15 cellular contexts compared by ENCODE assay signal in genomic region chr14:49939884-49940510, GRCh38. TPM values are rescaled to one million over a fixed set of nuclear protein-coding genes. Genes with fewer than 3 reads are reported as not detected.
DNase-seq lines count a peak whose midpoint lies in the region; ATAC-seq and TF ChIP-seq lines count a peak whose summit lies in the region.
"Had no signal": no experiment of that assay in that cellular context is flagged by ENCODE, and none has a peak within 500 bp of the region (broad histone marks: within the 10 kb centered on the region; RNA-seq: fewer than 3 reads in every experiment).

No MANE protein-coding gene starts in this region.

- H3K36me3 ChIP-seq in esophagus (ENCODE audit: control insufficient read depth in 2 of 2, insufficient read depth in 2 of 2, low read length in 1 of 2) (no peaks in the 10 kb centered on the region), hepatocyte (replicated peaks; ENCODE audit: insufficient read depth, low read depth) (no peaks in the 10 kb centered on the region)
- H3K36me3 ChIP-seq: brain microvascular endothelial cell, gastrocnemius medialis had no signal

- H3K9me3 ChIP-seq in T-helper 17 cell (ENCODE audit: control insufficient read depth, low read length, poor library complexity, severe bottlenecking) = no peaks in the 10 kb centered on the region
- H3K9me3 ChIP-seq in esophagus (ENCODE audit: control insufficient read depth in 2 of 2, insufficient read depth in 1 of 2, low read depth in 1 of 2, low read length in 1 of 2) = peaks cover 0 to 2% of the 10 kb centered on the region in 2 donors
- H3K9me3 ChIP-seq in hepatocyte (ENCODE audit: low read depth) = no peaks in the 10 kb centered on the region
- H3K9me3 ChIP-seq: gastrocnemius medialis had no signal

- WGBS in esophagus, 2 donors = 58 to 71% methylated on average over 6 of the region's 6 CpGs
- 90% methylated on average over 6 of the region's 6 CpGs for WGBS in hepatocyte (ENCODE audit: low lambda C conversion rate, missing lambda C conversion rate)

- H2AFZ ChIP-seq in hepatocyte = no peak overlapping the region

- peaks cover 37% of the 10 kb centered on the region for H3K9me3 Mint-ChIP-seq in activated naive CD4-positive, alpha-beta T cell treated with anti-CD3 and anti-CD28 coated beads, Interleukin-2, amount 10 ng/mL, durations not matched to agents 7 days and 5 days
- H3K9me3 Mint-ChIP-seq in stimulated activated memory B cell treated with anti-CD40 and anti-IgM and Interleukin-4, amounts not matched to agents 10 μg/mL and 1 μg/mL and 100 μg/mL, for 72 hours = peaks cover 14% of the 10 kb centered on the region

- no peak for DNase-seq in activated naive CD4-positive, alpha-beta T cell treated with anti-CD3 and anti-CD28 coated beads, Interleukin-2, amount 10 ng/mL, durations not matched to agents 7 days and 5 days
- DNase-seq in activated naive CD4-positive, alpha-beta T cell treated with anti-CD3 and anti-CD28 coated beads, Interleukin-2, amount 50 U/mL, for 16 hours = no peak
- DNase-seq in T-helper 17 cell = no peak
- DNase-seq in hepatocyte (ENCODE audit: low spot score) = no peak
- DNase-seq in NCI-H2081 (lab: John Stamatoyannopoulos, UW) = no peak
- DNase-seq: brain microvascular endothelial cell; gastrocnemius medialis; KBM-7; NCI-H1436 treated with DMSO at 0.1 percent for 48 hours; NCI-H510A treated with DMSO at 0.1 percent for 48 hours; stimulated activated CD4-positive, alpha-beta T cell treated with anti-CD3 and anti-CD28 coated beads, Interleukin-4, amount 100 ng/mL, for 1 hour; stimulated activated naive B cell treated with anti-CD40 and anti-IgM and Interleukin-4, amounts not matched to agents 10 μg/mL and 1 μg/mL and 100 μg/mL, for 72 hours had no signal

- ATAC-seq in T-helper 17 cell (no peak), HG02870 (IDR thresholded peaks at IDR 0.05; ENCODE audit: unreplicated experiment) (no peak)
- no peak for ATAC-seq in stimulated activated memory B cell treated with anti-CD40 and anti-IgM and Interleukin-4, amounts not matched to agents 10 μg/mL and 1 μg/mL and 100 μg/mL, for 72 hours
- ATAC-seq: gastrocnemius medialis; stimulated activated naive B cell treated with anti-CD40 and anti-IgM and Interleukin-4, amounts not matched to agents 10 μg/mL and 1 μg/mL and 100 μg/mL, for 72 hours had no signal

- no peaks in the 10 kb centered on the region for H3K27me3 Mint-ChIP-seq in activated naive CD4-positive, alpha-beta T cell treated with anti-CD3 and anti-CD28 coated beads, Interleukin-2, amount 10 ng/mL, durations not matched to agents 7 days and 5 days
- no peaks in the 10 kb centered on the region for H3K27me3 Mint-ChIP-seq in T-helper 17 cell
- no peaks in the 10 kb centered on the region for H3K27me3 Mint-ChIP-seq in stimulated activated memory B cell treated with anti-CD40 and anti-IgM and Interleukin-4, amounts not matched to agents 10 μg/mL and 1 μg/mL and 100 μg/mL, for 72 hours
- H3K27me3 Mint-ChIP-seq: stimulated activated naive B cell treated with anti-CD40 and anti-IgM and Interleukin-4, amounts not matched to agents 10 μg/mL and 1 μg/mL and 100 μg/mL, for 72 hours had no signal

- H3K36me3 Mint-ChIP-seq in activated naive CD4-positive, alpha-beta T cell treated with anti-CD3 and anti-CD28 coated beads, Interleukin-2, amount 10 ng/mL, durations not matched to agents 7 days and 5 days = peaks cover 48% of the 10 kb centered on the region
- H3K36me3 Mint-ChIP-seq in T-helper 17 cell (ENCODE audit: low read depth) = peaks cover 2% of the 10 kb centered on the region
- peaks cover 40% of the 10 kb centered on the region for H3K36me3 Mint-ChIP-seq in stimulated activated memory B cell treated with anti-CD40 and anti-IgM and Interleukin-4, amounts not matched to agents 10 μg/mL and 1 μg/mL and 100 μg/mL, for 72 hours

- no peak overlapping the region for H3K4me2 ChIP-seq in hepatocyte

- peak overlapping the region; percentile 45 for H3K4me3 Mint-ChIP-seq in activated naive CD4-positive, alpha-beta T cell treated with anti-CD3 and anti-CD28 coated beads, Interleukin-2, amount 10 ng/mL, durations not matched to agents 7 days and 5 days
- H3K4me3 Mint-ChIP-seq in T-helper 17 cell = peak overlapping the region; percentile 33
- H3K4me3 Mint-ChIP-seq in stimulated activated memory B cell treated with anti-CD40 and anti-IgM and Interleukin-4, amounts not matched to agents 10 μg/mL and 1 μg/mL and 100 μg/mL, for 72 hours = no peak overlapping the region
- H3K4me3 Mint-ChIP-seq: stimulated activated naive B cell treated with anti-CD40 and anti-IgM and Interleukin-4, amounts not matched to agents 10 μg/mL and 1 μg/mL and 100 μg/mL, for 72 hours had no signal

- H3K79me2 ChIP-seq in hepatocyte = no peaks in the 10 kb centered on the region

- H3K27ac ChIP-seq in esophagus (ENCODE audit: low read depth in 2 of 2, low read length in 1 of 2) = peak overlapping the region; percentile 65 to 67
- H3K27ac ChIP-seq in hepatocyte = no peak overlapping the region
- H3K27ac ChIP-seq: brain microvascular endothelial cell, gastrocnemius medialis had no signal

- CTCF ChIA-PET in activated naive CD4-positive, alpha-beta T cell treated with anti-CD3 and anti-CD28 coated beads, Interleukin-2, amount 10 ng/mL, durations not matched to agents 7 days and 5 days (lab: Charles Lee) = interaction anchor here (0.7 to 1.6 kb wide), 6 partner anchors 10 to 145 kb away, joined by 3 to 4 read pairs (median 3); no protein-coding TSS in a partner anchor

- H4K20me1 ChIP-seq in hepatocyte (ENCODE audit: insufficient read depth, poor library complexity, severe bottlenecking) = no peaks in the 10 kb centered on the region

- TF ChIP-seq CTCF in hepatocyte (IDR thresholded peaks at IDR 0.05; ENCODE audit: poor library complexity) = no peak

- H3K4me1 Mint-ChIP-seq in activated naive CD4-positive, alpha-beta T cell treated with anti-CD3 and anti-CD28 coated beads, Interleukin-2, amount 10 ng/mL, durations not matched to agents 7 days and 5 days = peaks cover 61% of the 10 kb centered on the region
- H3K4me1 Mint-ChIP-seq in T-helper 17 cell = peaks cover 22% of the 10 kb centered on the region
- H3K4me1 Mint-ChIP-seq in stimulated activated memory B cell treated with anti-CD40 and anti-IgM and Interleukin-4, amounts not matched to agents 10 μg/mL and 1 μg/mL and 100 μg/mL, for 72 hours = peaks cover 15% of the 10 kb centered on the region

- H3K27me3 ChIP-seq in esophagus (ENCODE audit: control insufficient read depth in 1 of 2, insufficient read depth in 2 of 2, low read length in 2 of 2) (no peaks in the 10 kb centered on the region), hepatocyte (no peaks in the 10 kb centered on the region)
- H3K27me3 ChIP-seq: brain microvascular endothelial cell, gastrocnemius medialis had no signal

- H3K4me3 ChIP-seq in esophagus (ENCODE audit: low read depth in 1 of 2, low read length in 2 of 2) (no peak overlapping the region), hepatocyte (no peak overlapping the region)
- H3K4me3 ChIP-seq: gastrocnemius medialis had no signal

- H3K4me1 ChIP-seq in esophagus (ENCODE audit: control insufficient read depth in 2 of 2, insufficient read depth in 2 of 2, low read length in 1 of 2) = peaks cover 0 to 4% of the 10 kb centered on the region in 2 donors
- H3K4me1 ChIP-seq in hepatocyte (ENCODE audit: insufficient read depth) = no peaks in the 10 kb centered on the region
- H3K4me1 ChIP-seq: gastrocnemius medialis had no signal

- no peaks in the 10 kb centered on the region for H3K9me2 ChIP-seq in hepatocyte (replicated peaks; ENCODE audit: insufficient read depth)

- peak overlapping the region; percentile 86 for H3K27ac Mint-ChIP-seq in activated naive CD4-positive, alpha-beta T cell treated with anti-CD3 and anti-CD28 coated beads, Interleukin-2, amount 10 ng/mL, durations not matched to agents 7 days and 5 days
- peak overlapping the region; percentile 1 for H3K27ac Mint-ChIP-seq in T-helper 17 cell
- H3K27ac Mint-ChIP-seq in stimulated activated memory B cell treated with anti-CD40 and anti-IgM and Interleukin-4, amounts not matched to agents 10 μg/mL and 1 μg/mL and 100 μg/mL, for 72 hours = peak overlapping the region; percentile 68
- H3K27ac Mint-ChIP-seq: stimulated activated naive B cell treated with anti-CD40 and anti-IgM and Interleukin-4, amounts not matched to agents 10 μg/mL and 1 μg/mL and 100 μg/mL, for 72 hours had no signal

RNA-seq across cellular contexts. Expression of gene ARF6, which starts 47.1 kb away (rescaled TPM):
- total RNA-seq in T-helper 17 cell (10 to 100 TPM; 95.2 to 98.5 TPM), hepatocyte (64.8 and 67.6 TPM in 2 replicates)
- polyA plus RNA-seq in esophagus (100 to 1,000 TPM in 1 of 2 donors, 10 to 100 TPM in 1; 80.9 to 112 TPM), hepatocyte (52.1 and 53.9 TPM in 2 replicates)

Comparison
In these comparisons a context has a peak if more than half of its experiments do, and no peak if none do; other contexts are left out.
1. H3K27ac Mint-ChIP-seq: peak in every context shown above with its lines; median percentile 86 in activated naive CD4-positive, alpha-beta T cell treated with anti-CD3 and anti-CD28 coated beads, Interleukin-2, amount 10 ng/mL, durations not matched to agents 7 days and 5 days; 68 in stimulated activated memory B cell treated with anti-CD40 and anti-IgM and Interleukin-4, amounts not matched to agents 10 μg/mL and 1 μg/mL and 100 μg/mL, for 72 hours; 1 in T-helper 17 cell.